ENCODE assay signal across 20 cellular contexts in the genomic region with DNA sequence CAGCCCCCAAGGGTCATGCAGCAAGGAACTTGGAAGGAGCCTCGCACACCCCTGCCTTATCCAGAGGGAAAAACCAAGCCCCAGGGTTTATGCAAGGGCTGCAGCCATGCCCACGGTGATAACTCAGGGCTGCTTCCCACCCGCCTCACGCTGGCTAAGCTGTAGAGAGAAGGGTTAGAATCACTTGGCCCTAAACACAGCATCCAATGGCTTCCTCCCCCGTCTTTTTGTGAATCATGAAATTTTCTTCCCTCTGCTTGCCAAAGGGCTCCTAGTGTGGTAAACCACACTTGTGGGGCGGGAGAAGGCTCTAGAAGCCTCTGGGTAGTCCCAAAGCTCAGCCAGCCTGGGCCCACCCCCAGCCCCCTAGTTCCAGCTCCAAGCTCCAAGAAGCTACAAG. TPM values are rescaled to one million over a fixed set of nuclear protein-coding genes. Genes with fewer than 3 reads are reported as not detected.
"Had no signal": no experiment of that assay in that cellular context is flagged by ENCODE, and none has a peak within 500 bp of the region (broad histone marks: within the 10 kb centered on the region; RNA-seq: fewer than 3 reads in every experiment).

No MANE protein-coding gene starts in this region.

- H3K4me3 Mint-ChIP-seq: activated CD4-positive, alpha-beta T cell treated with anti-CD3 and anti-CD28 coated beads, Interleukin-2, amount 10 ng/mL, durations not matched to agents 24 days and 14 days; activated CD8-positive, alpha-beta T cell treated with anti-CD3 and anti-CD28 coated beads, Interleukin-2, amount 10 ng/mL, durations not matched to agents 7 days and 5 days; activated naive CD8-positive, alpha-beta T cell treated with anti-CD3 and anti-CD28 coated beads for 36 hours; activated T-cell treated with anti-CD3 and anti-CD28 coated beads, Interleukin-2, amount 50 U/mL, for 72 hours; neural progenitor cell had no signal

- H3K27me3 ChIP-seq: cardiac muscle cell, neural progenitor cell, transverse colon, vagina had no signal

- H3K4me1 ChIP-seq: parathyroid adenoma, transverse colon, vagina had no signal

- H3K9me3 ChIP-seq: transverse colon, vagina had no signal

- H3K27me3 Mint-ChIP-seq: activated CD4-positive, alpha-beta T cell treated with anti-CD3 and anti-CD28 coated beads, Interleukin-2, amount 10 ng/mL, durations not matched to agents 24 days and 14 days; activated naive CD8-positive, alpha-beta T cell treated with anti-CD3 and anti-CD28 coated beads for 36 hours had no signal

- H3K27ac ChIP-seq: cardiac muscle cell, epithelial cell of prostate, neural progenitor cell, parathyroid adenoma, transverse colon, vagina had no signal

- DNase-seq: activated CD4-positive, alpha-beta T cell treated with anti-CD3 and anti-CD28 coated beads, Interleukin-2, amount 10 ng/mL, durations not matched to agents 24 days and 14 days; activated CD4-positive, CD25-positive, alpha-beta regulatory T cell; activated CD8-positive, alpha-beta memory T cell treated with anti-CD3 and anti-CD28 coated beads, Interleukin-2, amount 50 U/mL, for 48 hours; activated CD8-positive, alpha-beta T cell treated with anti-CD3 and anti-CD28 coated beads, Interleukin-2, amount 10 ng/mL, durations not matched to agents 7 days and 5 days; activated gamma-delta T cell; activated naive CD8-positive, alpha-beta T cell treated with anti-CD3 and anti-CD28 coated beads for 36 hours; activated T-cell treated with anti-CD3 and anti-CD28 coated beads, Interleukin-2, amount 50 U/mL, for 72 hours; islet precursor cell; mammary epithelial cell; stimulated activated naive CD4-positive, alpha-beta T cell; substantia nigra; T-helper 2 cell; transverse colon had no signal

- H3K36me3 Mint-ChIP-seq: activated naive CD8-positive, alpha-beta T cell treated with anti-CD3 and anti-CD28 coated beads for 36 hours had no signal

- H3K4me3 ChIP-seq: cardiac muscle cell, neural progenitor cell, transverse colon, vagina had no signal

- H3K4me1 Mint-ChIP-seq: activated CD4-positive, alpha-beta T cell treated with anti-CD3 and anti-CD28 coated beads, Interleukin-2, amount 10 ng/mL, durations not matched to agents 24 days and 14 days; activated naive CD8-positive, alpha-beta T cell treated with anti-CD3 and anti-CD28 coated beads for 36 hours had no signal

- H3K27ac Mint-ChIP-seq: activated CD4-positive, alpha-beta T cell treated with anti-CD3 and anti-CD28 coated beads, Interleukin-2, amount 10 ng/mL, durations not matched to agents 24 days and 14 days; activated CD8-positive, alpha-beta T cell treated with anti-CD3 and anti-CD28 coated beads, Interleukin-2, amount 10 ng/mL, durations not matched to agents 7 days and 5 days; activated naive CD8-positive, alpha-beta T cell treated with anti-CD3 and anti-CD28 coated beads for 36 hours; activated T-cell treated with anti-CD3 and anti-CD28 coated beads, Interleukin-2, amount 50 U/mL, for 72 hours; neural progenitor cell had no signal

- H3K36me3 ChIP-seq: cardiac muscle cell, neural progenitor cell, transverse colon, vagina had no signal

- H3K9me3 Mint-ChIP-seq: activated CD4-positive, alpha-beta T cell treated with anti-CD3 and anti-CD28 coated beads, Interleukin-2, amount 10 ng/mL, durations not matched to agents 24 days and 14 days; activated naive CD8-positive, alpha-beta T cell treated with anti-CD3 and anti-CD28 coated beads for 36 hours; activated T-cell treated with anti-CD3 and anti-CD28 coated beads, Interleukin-2, amount 50 U/mL, for 72 hours; neural progenitor cell had no signal

RNA-seq across cellular contexts. Expression of a gene that starts 55.9 kb away (rescaled TPM):
- total RNA-seq: activated CD4-positive, alpha-beta T cell treated with anti-CD3 and anti-CD28 coated beads, Interleukin-2, amount 10 ng/mL, durations not matched to agents 24 days and 14 days; activated CD8-positive, alpha-beta T cell treated with anti-CD3 and anti-CD28 coated beads, Interleukin-2, amount 10 ng/mL, durations not matched to agents 7 days and 5 days; activated naive CD8-positive, alpha-beta T cell treated with anti-CD3 and anti-CD28 coated beads for 36 hours; activated T-cell treated with anti-CD3 and anti-CD28 coated beads, Interleukin-2, amount 50 U/mL, for 72 hours; cardiac muscle cell; dermis microvascular lymphatic vessel endothelial cell; fibroblast of lung; mammary epithelial cell; transverse colon; vagina had no signal
- polyA plus RNA-seq: fibroblast of lung, mammary epithelial cell had no signal
